1 cellular context compared by ENCODE assay signal in the genomic region with DNA sequence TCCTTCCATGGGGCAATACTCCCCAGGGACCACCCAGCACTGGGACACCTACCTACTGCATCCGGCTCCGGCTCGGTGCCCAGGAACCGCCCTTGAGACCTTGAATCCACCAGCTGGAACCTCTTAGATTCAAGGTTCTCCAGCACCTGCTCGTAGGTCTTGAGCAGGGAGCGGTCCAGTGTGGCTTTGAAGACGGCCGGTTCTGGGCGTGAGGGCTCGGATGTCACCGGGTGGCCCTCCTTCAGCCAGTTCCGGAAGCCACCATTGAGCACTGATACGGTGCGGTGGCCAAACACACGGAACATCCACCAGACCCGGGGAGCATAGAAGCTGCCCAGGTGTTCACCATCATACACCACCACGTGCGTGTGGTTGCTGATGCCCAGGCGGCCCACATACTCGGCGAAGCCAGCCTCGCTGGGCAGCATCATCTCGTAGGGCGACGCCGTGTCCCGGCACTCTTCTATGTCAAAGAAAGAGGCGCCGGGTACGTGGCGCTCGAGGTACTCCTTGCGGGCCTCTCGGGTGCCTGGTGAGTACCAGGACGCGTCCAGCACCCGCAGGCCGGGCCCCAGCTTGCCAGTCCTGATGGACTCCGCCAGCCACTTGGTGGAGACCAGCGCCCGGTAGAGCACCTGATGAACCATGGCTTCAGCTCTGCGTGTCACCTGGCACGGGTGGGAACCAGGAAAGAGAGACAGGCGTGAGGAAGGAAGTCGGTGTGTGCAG.
TF ChIP-seq lines count a peak whose summit lies in the region.

No MANE protein-coding gene starts in this region.

TF ChIP-seq in HEK293, 187 proteins besides CTCF, POLR2A, EP300 and RAD21 (continued from another document):
- TF ChIP-seq ZNF701 (tag by site-specific recombination; IDR thresholded peaks at IDR 0.05), result no peak
- TF ChIP-seq ZNF214 (tag by site-specific recombination; IDR thresholded peaks at IDR 0.05; ENCODE audit: borderline replicate concordance), result no peak
- TF ChIP-seq MYNN (tag by site-specific recombination; IDR thresholded peaks at IDR 0.05; ENCODE audit: borderline replicate concordance), result no peak
- TF ChIP-seq ZNF529 (tag by site-specific recombination; IDR thresholded peaks at IDR 0.05; ENCODE audit: insufficient replicate concordance), result no peak
- no peak for TF ChIP-seq ZNF560 (tag by site-specific recombination; IDR thresholded peaks at IDR 0.05; ENCODE audit: borderline replicate concordance)
- no peak for TF ChIP-seq ZNF426 (tag by site-specific recombination; IDR thresholded peaks at IDR 0.05)
- no peak for TF ChIP-seq ZSCAN4 (tag by site-specific recombination; IDR thresholded peaks at IDR 0.05)
- TF ChIP-seq PRDM1 (tag by site-specific recombination; IDR thresholded peaks at IDR 0.05), result no peak
- no peak for TF ChIP-seq HIC1 (tag by site-specific recombination; IDR thresholded peaks at IDR 0.05)
- TF ChIP-seq SCRT1 (tag by site-specific recombination; IDR thresholded peaks at IDR 0.05; ENCODE audit: borderline replicate concordance), result no peak
